Comparison of ENCODE assay signal across 8 cellular contexts in genomic region chr14:55160989-55161388, GRCh38. TPM values are rescaled to one million over a fixed set of nuclear protein-coding genes. Genes with fewer than 3 reads are reported as not detected.
DNase-seq lines count a peak whose midpoint lies in the region; ATAC-seq and TF ChIP-seq lines count a peak whose summit lies in the region.

No MANE protein-coding gene starts in this region.

- peaks cover 18% of the 10 kb centered on the region for H3K4me1 Mint-ChIP-seq in T-helper 2 cell treated with Interferon-gamma antibody and Interleukin-4, amounts not matched to agents 5 μg/mL and 100 μg/mL, for 36 hours (ENCODE audit: low read depth)

- H3K9me3 ChIP-seq in effector memory CD4-positive, alpha-beta T cell (ENCODE audit: control insufficient read depth, low read length) = no peaks in the 10 kb centered on the region

- peak; percentile 51 to 66 for DNase-seq in AML-193 (lab: John Stamatoyannopoulos, UW)
- peak; percentile 40 for DNase-seq in GM13977 (ENCODE audit: low spot score)
- DNase-seq in RPMI8226 = peak; percentile 4
- peak; percentile 57 for DNase-seq in fibroblast of villous mesenchyme (ENCODE audit: low read depth)
- DNase-seq in sciatic nerve (ENCODE audit: low spot score) = no peak
- no peak for DNase-seq in KG1 (lab: John Stamatoyannopoulos, UW)
- DNase-seq in T-helper 2 cell treated with Interferon-gamma antibody and Interleukin-4, amounts not matched to agents 5 μg/mL and 100 μg/mL, for 36 hours (ENCODE audit: low spot score) = no peak
- DNase-seq in effector memory CD4-positive, alpha-beta T cell = no peak

- H3K27ac ChIP-seq in effector memory CD4-positive, alpha-beta T cell (ENCODE audit: insufficient read depth, low read length, poor library complexity, severe bottlenecking) = no peak overlapping the region

- peak; percentile 74 for ATAC-seq in sciatic nerve

- H3K27me3 Mint-ChIP-seq in T-helper 2 cell treated with Interferon-gamma antibody and Interleukin-4, amounts not matched to agents 5 μg/mL and 100 μg/mL, for 36 hours (ENCODE audit: low read depth) = no peaks in the 10 kb centered on the region

- H3K27ac Mint-ChIP-seq in T-helper 2 cell treated with Interferon-gamma antibody and Interleukin-4, amounts not matched to agents 5 μg/mL and 100 μg/mL, for 36 hours = no peak overlapping the region

- no peaks in the 10 kb centered on the region for H3K9me3 Mint-ChIP-seq in T-helper 2 cell treated with Interferon-gamma antibody and Interleukin-4, amounts not matched to agents 5 μg/mL and 100 μg/mL, for 36 hours

- intact Hi-C loops in sciatic nerve (cut with DNase I) = loop anchor here (10.0 kb wide), 1 partner anchor 76 kb away; no protein-coding TSS in a partner anchor

- peak; percentile 53 for TF ChIP-seq CTCF in GM13977 (IDR thresholded peaks at IDR 0.05; ENCODE audit: extremely low read depth, insufficient read depth, missing control alignments)
- peak; percentile 50 for TF ChIP-seq CTCF in fibroblast of villous mesenchyme (IDR thresholded peaks at IDR 0.05; ENCODE audit: insufficient read depth, low read depth, low read length)

- H3K27me3 ChIP-seq in effector memory CD4-positive, alpha-beta T cell (replicated peaks; ENCODE audit: control insufficient read depth, insufficient read depth, low read length, poor library complexity, severe bottlenecking) = no peaks in the 10 kb centered on the region

- no peaks in the 10 kb centered on the region for H3K36me3 ChIP-seq in effector memory CD4-positive, alpha-beta T cell (ENCODE audit: control insufficient read depth, insufficient read depth, low read length)

- no peak overlapping the region for H3K4me3 Mint-ChIP-seq in T-helper 2 cell treated with Interferon-gamma antibody and Interleukin-4, amounts not matched to agents 5 μg/mL and 100 μg/mL, for 36 hours

- no peaks in the 10 kb centered on the region for H3K4me1 ChIP-seq in effector memory CD4-positive, alpha-beta T cell (ENCODE audit: control insufficient read depth, insufficient read depth, low read length, poor library complexity, severe bottlenecking)

- no peak overlapping the region for H3K4me3 ChIP-seq in fibroblast of villous mesenchyme (ENCODE audit: low read depth, low read length)
- no peak overlapping the region for H3K4me3 ChIP-seq in effector memory CD4-positive, alpha-beta T cell (ENCODE audit: insufficient read depth, low read depth, low read length, poor library complexity, severe bottlenecking)

- H3K36me3 Mint-ChIP-seq in T-helper 2 cell treated with Interferon-gamma antibody and Interleukin-4, amounts not matched to agents 5 μg/mL and 100 μg/mL, for 36 hours (ENCODE audit: low read depth) = peaks cover 58% of the 10 kb centered on the region

- in situ Hi-C loops in GM13977 (cut with MboI; ENCODE audit: low pct_unique_long_range_greater_than_20kb, low sequenced_read_pairs, unreplicated experiment) = no loop called here

RNA-seq across cellular contexts. Expression of gene DLGAP5, which starts 30.4 kb away (rescaled TPM):
- 17.4 and 35.0 TPM in 2 replicates for total RNA-seq in fibroblast of villous mesenchyme
- 0.31 TPM for total RNA-seq in sciatic nerve

RNA-seq across cellular contexts. Expression of gene LGALS3, which starts 31.9 kb away (rescaled TPM):
- total RNA-seq in fibroblast of villous mesenchyme = 120 and 198 TPM in 2 replicates
- 229 TPM for total RNA-seq in sciatic nerve

Comparison
In these comparisons a context has a peak if more than half of its experiments do, and no peak if none do; other contexts are left out.
1. DNase-seq: peak in AML-193 (2 of 2), GM13977 (single experiment), RPMI8226 (single experiment) and fibroblast of villous mesenchyme (single experiment); none in sciatic nerve (single experiment), KG1 (single experiment), T-helper 2 cell treated with Interferon-gamma antibody and Interleukin-4, amounts not matched to agents 5 μg/mL and 100 μg/mL, for 36 hours (single experiment) and effector memory CD4-positive, alpha-beta T cell (0 of 3).
2. RNA of gene DLGAP5, which starts 30.4 kb away (total RNA-seq): 17.4 to 35.0 TPM in fibroblast of villous mesenchyme; 0.31 TPM in sciatic nerve (single experiment); every median in the first group is over 10 times any median in the second.